In the genomic region with DNA sequence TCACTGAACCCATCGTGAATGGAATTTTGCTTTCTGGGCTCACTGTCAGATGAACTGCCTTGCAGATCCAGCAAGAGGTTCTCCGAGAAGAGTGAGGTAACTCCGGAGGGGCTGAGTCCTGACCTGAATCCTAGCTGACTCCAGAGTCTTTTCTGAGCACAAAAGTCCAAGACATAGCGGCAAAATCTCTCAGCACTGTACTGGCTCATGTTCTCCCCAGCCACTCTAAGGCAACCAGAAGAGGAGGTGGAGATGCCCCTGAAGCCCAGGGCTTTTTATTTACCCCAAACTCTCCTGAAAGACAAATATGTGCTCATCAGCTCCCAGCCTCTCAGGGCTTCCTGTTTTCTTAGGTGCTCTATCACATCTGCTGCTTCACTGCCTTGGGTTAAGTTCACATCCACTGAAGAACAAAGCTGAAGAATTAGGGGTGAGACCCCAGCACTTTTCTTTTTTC, we compare ENCODE assay signal across 1 cellular context.
TF ChIP-seq lines count a peak whose summit lies in the region.

No MANE protein-coding gene starts in this region.

TF ChIP-seq in GM23338, 12 proteins besides CTCF, POLR2A, EP300 and RAD21 (continued from another document):
- TF ChIP-seq, protein P1, sequence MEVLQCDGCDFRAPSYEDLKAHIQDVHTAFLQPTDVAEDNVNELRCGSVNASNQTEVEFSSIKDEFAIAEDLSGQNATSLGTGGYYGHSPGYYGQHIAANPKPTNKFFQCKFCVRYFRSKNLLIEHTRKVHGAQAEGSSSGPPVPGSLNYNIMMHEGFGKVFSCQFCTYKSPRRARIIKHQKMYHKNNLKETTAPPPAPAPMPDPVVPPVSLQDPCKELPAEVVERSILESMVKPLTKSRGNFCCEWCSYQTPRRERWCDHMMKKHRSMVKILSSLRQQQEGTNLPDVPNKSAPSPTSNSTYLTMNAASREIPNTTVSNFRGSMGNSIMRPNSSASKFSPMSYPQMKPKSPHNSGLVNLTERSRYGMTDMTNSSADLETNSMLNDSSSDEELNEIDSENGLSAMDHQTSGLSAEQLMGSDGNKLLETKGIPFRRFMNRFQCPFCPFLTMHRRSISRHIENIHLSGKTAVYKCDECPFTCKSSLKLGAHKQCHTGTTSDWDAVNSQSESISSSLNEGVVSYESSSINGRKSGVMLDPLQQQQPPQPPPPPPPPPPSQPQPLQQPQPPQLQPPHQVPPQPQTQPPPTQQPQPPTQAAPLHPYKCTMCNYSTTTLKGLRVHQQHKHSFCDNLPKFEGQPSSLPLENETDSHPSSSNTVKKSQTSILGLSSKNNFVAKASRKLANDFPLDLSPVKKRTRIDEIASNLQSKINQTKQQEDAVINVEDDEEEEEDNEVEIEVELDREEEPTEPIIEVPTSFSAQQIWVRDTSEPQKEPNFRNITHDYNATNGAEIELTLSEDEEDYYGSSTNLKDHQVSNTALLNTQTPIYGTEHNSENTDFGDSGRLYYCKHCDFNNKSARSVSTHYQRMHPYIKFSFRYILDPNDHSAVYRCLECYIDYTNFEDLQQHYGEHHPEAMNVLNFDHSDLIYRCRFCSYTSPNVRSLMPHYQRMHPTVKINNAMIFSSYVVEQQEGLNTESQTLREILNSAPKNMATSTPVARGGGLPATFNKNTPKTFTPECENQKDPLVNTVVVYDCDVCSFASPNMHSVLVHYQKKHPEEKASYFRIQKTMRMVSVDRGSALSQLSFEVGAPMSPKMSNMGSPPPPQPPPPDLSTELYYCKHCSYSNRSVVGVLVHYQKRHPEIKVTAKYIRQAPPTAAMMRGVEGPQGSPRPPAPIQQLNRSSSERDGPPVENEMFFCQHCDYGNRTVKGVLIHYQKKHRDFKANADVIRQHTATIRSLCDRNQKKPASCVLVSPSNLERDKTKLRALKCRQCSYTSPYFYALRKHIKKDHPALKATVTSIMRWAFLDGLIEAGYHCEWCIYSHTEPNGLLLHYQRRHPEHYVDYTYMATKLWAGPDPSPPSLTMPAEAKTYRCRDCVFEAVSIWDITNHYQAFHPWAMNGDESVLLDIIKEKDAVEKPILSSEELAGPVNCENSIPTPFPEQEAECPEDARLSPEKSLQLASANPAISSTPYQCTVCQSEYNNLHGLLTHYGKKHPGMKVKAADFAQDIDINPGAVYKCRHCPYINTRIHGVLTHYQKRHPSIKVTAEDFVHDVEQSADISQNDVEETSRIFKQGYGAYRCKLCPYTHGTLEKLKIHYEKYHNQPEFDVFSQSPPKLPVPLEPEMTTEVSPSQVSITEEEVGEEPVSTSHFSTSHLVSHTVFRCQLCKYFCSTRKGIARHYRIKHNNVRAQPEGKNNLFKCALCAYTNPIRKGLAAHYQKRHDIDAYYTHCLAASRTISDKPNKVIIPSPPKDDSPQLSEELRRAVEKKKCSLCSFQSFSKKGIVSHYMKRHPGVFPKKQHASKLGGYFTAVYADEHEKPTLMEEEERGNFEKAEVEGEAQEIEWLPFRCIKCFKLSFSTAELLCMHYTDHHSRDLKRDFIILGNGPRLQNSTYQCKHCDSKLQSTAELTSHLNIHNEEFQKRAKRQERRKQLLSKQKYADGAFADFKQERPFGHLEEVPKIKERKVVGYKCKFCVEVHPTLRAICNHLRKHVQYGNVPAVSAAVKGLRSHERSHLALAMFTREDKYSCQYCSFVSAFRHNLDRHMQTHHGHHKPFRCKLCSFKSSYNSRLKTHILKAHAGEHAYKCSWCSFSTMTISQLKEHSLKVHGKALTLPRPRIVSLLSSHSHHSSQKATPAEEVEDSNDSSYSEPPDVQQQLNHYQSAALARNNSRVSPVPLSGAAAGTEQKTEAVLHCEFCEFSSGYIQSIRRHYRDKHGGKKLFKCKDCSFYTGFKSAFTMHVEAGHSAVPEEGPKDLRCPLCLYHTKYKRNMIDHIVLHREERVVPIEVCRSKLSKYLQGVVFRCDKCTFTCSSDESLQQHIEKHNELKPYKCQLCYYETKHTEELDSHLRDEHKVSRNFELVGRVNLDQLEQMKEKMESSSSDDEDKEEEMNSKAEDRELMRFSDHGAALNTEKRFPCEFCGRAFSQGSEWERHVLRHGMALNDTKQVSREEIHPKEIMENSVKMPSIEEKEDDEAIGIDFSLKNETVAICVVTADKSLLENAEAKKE (CRISPR knock-in tag; IDR thresholded peaks at IDR 0.05), result no peak
- no peak for TF ChIP-seq STAT1 (IDR thresholded peaks at IDR 0.05; ENCODE audit: unreplicated experiment)
- no peak for TF ChIP-seq POLR2AphosphoS5 (IDR thresholded peaks at IDR 0.05; ENCODE audit: low read depth)
- no peak for TF ChIP-seq NANOG (IDR thresholded peaks at IDR 0.05; ENCODE audit: borderline replicate concordance)
- no peak for TF ChIP-seq ZNF331 (CRISPR knock-in tag; IDR thresholded peaks at IDR 0.05; ENCODE audit: low read depth)
